Comparison of ENCODE assay signal across 2 cellular contexts in the genomic region with DNA sequence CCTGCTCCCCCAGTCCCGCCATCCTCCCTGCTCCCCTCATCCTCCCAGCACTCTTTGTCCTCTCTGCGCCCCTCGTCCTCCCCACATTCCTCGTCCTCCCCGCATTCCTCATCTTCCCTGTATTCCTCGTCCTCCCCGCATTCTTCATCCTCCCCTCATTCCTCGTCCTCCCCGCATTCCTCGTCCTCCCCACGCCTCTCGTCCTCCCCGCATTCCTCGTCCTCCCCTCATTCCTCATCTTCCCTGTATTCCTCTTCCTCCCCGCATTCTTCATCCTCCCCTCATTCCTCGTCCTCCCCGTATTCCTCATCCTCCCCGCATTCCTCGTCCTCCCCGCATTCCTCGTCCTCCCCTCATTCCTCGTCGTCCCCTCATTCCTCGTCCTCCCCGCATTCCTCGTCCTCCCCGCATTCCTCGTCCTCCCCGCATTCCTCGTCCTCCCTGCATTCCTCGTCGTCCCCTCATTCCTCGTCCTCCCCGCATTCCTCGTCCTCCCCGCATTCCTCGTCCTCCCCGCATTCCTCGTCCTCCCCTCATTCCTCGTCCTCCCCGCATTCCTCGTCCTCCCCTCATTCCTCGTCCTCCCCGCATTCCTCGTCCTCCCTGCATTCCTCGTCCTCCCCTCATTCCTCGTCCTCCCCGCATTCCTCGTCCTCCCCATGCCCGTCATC.
TF ChIP-seq lines count a peak whose summit lies in the region.

No MANE protein-coding gene starts in this region.

TF ChIP-seq in Ishikawa, 13 proteins besides CTCF, POLR2A, EP300 and RAD21:
- TF ChIP-seq TEAD4 (IDR thresholded peaks at IDR 0.05) = peak; percentile 2
TF ChIP-seq in Ishikawa: peak in this region for 1; not testable (repeated sequence) for 12.

TF ChIP-seq in HepG2, 621 proteins besides CTCF, POLR2A, EP300 and RAD21:
- TF ChIP-seq ZNF263 (CRISPR knock-in tag; IDR thresholded peaks at IDR 0.05) = peak; percentile 50; the same call in 1 of the 2 replicates
